ENCODE assay signal across 22 cellular contexts in the genomic region with DNA sequence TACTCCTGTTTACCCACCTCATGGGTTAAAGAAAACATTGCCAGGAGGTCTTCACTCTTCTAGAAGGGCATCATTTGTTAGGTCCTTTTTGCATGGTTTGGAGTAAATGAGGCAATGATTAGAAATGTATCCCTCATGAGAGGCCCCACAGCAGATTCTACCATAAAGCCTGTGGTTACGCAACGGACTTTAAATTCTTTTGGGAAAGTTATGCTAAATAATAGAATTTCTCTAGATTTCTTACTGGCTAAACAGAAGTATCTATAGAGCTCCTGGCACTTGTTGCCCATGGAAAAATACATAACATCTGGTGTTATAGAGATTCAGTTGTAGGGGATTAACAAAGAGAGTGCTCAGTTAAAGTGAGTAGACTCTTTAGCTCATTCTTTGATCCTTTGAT.
"Had no signal": no experiment of that assay in that cellular context is flagged by ENCODE, and none has a peak within 500 bp of the region (broad histone marks: within the 10 kb centered on the region; RNA-seq: fewer than 3 reads in every experiment).

No MANE protein-coding gene starts in this region.

- ATAC-seq: effector memory CD8-positive, alpha-beta T cell; left colon; left ventricle myocardium superior; naive thymus-derived CD4-positive, alpha-beta T cell; psoas muscle; stimulated activated naive B cell treated with anti-CD40 and anti-IgM and Interleukin-4, amounts not matched to agents 10 μg/mL and 1 μg/mL and 100 μg/mL, for 72 hours; stimulated activated naive CD8-positive, alpha-beta T cell treated with anti-CD3 and anti-CD28 coated beads, Interleukin-15, amount 100 ng/mL, for 72 hours; upper lobe of right lung had no signal

- H3K27ac Mint-ChIP-seq: dendritic cell treated with granulocyte-macrophage colony-stimulating factor and Interleukin-4, amounts not matched to agents 40 ng/mL and 50 ng/mL, for 4 days; effector memory CD8-positive, alpha-beta T cell; naive thymus-derived CD4-positive, alpha-beta T cell; nephron progenitor cell; stimulated activated naive B cell treated with anti-CD40 and anti-IgM and Interleukin-4, amounts not matched to agents 10 μg/mL and 1 μg/mL and 100 μg/mL, for 72 hours; stimulated activated naive CD8-positive, alpha-beta T cell treated with anti-CD3 and anti-CD28 coated beads, Interleukin-15, amount 100 ng/mL, for 72 hours had no signal

- H3K4me1 Mint-ChIP-seq: naive thymus-derived CD4-positive, alpha-beta T cell; nephron progenitor cell; stimulated activated naive CD8-positive, alpha-beta T cell treated with anti-CD3 and anti-CD28 coated beads, Interleukin-15, amount 100 ng/mL, for 72 hours had no signal

- H3K4me3 ChIP-seq: esophagus muscularis mucosa, hepatocyte, psoas muscle, sigmoid colon, skin epidermis, testis, tibial nerve, upper lobe of right lung, vagina had no signal

- H3K9me3 Mint-ChIP-seq: dendritic cell treated with granulocyte-macrophage colony-stimulating factor and Interleukin-4, amounts not matched to agents 40 ng/mL and 50 ng/mL, for 4 days; effector memory CD8-positive, alpha-beta T cell; naive thymus-derived CD4-positive, alpha-beta T cell; stimulated activated naive B cell treated with anti-CD40 and anti-IgM and Interleukin-4, amounts not matched to agents 10 μg/mL and 1 μg/mL and 100 μg/mL, for 72 hours; stimulated activated naive CD8-positive, alpha-beta T cell treated with anti-CD3 and anti-CD28 coated beads, Interleukin-15, amount 100 ng/mL, for 72 hours had no signal

- H3K36me3 Mint-ChIP-seq: naive thymus-derived CD4-positive, alpha-beta T cell; stimulated activated naive B cell treated with anti-CD40 and anti-IgM and Interleukin-4, amounts not matched to agents 10 μg/mL and 1 μg/mL and 100 μg/mL, for 72 hours had no signal

- H3K4me3 Mint-ChIP-seq: dendritic cell treated with granulocyte-macrophage colony-stimulating factor and Interleukin-4, amounts not matched to agents 40 ng/mL and 50 ng/mL, for 4 days; effector memory CD8-positive, alpha-beta T cell; naive thymus-derived CD4-positive, alpha-beta T cell; nephron progenitor cell; stimulated activated naive B cell treated with anti-CD40 and anti-IgM and Interleukin-4, amounts not matched to agents 10 μg/mL and 1 μg/mL and 100 μg/mL, for 72 hours; stimulated activated naive CD8-positive, alpha-beta T cell treated with anti-CD3 and anti-CD28 coated beads, Interleukin-15, amount 100 ng/mL, for 72 hours had no signal

- DNase-seq: effector memory CD8-positive, alpha-beta T cell; foreskin melanocyte; head of caudate nucleus; left colon; left ventricle myocardium superior; naive thymus-derived CD4-positive, alpha-beta T cell; nephron progenitor cell; psoas muscle; retina; sigmoid colon; stimulated activated CD4-positive, alpha-beta T cell treated with anti-CD3 and anti-CD28 coated beads, Interleukin-2, amount 100 ng/mL, for 24 hours; stimulated activated CD4-positive, alpha-beta T cell treated with anti-CD3 and anti-CD28 coated beads, Interleukin-4, amount 100 ng/mL, for 4 hours; stimulated activated naive B cell treated with anti-CD40 and anti-IgM and Interleukin-4, amounts not matched to agents 10 μg/mL and 1 μg/mL and 100 μg/mL, for 72 hours; stimulated activated naive CD8-positive, alpha-beta T cell treated with anti-CD3 and anti-CD28 coated beads, Interleukin-15, amount 100 ng/mL, for 72 hours; testis; upper lobe of right lung had no signal
